In genomic region chr22:22979954-22980353, GRCh38 we compare ENCODE assay signal across 34 cellular contexts.
"Had no signal": no experiment of that assay in that cellular context is flagged by ENCODE, and none has a peak within 500 bp of the region (broad histone marks: within the 10 kb centered on the region; RNA-seq: fewer than 3 reads in every experiment).

No MANE protein-coding gene starts in this region.

- DNase-seq: Karpas-422, Kasumi-1, MG63, MM.1S, MV-4-11, NCI-H1048, NCI-H1092, NCI-H1092 treated with DMSO at 0.1 percent for 48 hours, NCI-H1105, NCI-H1105 treated with DMSO at 0.1 percent for 48 hours, NCI-H1417, NCI-H1417 treated with DMSO at 0.1 percent for 48 hours, NCI-H1436, NCI-H1436 treated with DMSO at 0.1 percent for 48 hours, NCI-H146, NCI-H1694, NCI-H1694 treated with DMSO at 0.1 percent for 48 hours, NCI-H187, NCI-H187 treated with DMSO at 0.1 percent for 48 hours, NCI-H1930, NCI-H2029, NCI-H2029 treated with DMSO at 0.1 percent for 48 hours, NCI-H2081, NCI-H2081 treated with DMSO at 0.1 percent for 48 hours, NCI-H2107, NCI-H2171, NCI-H2171 treated with DMSO at 0.1 percent for 48 hours, NCI-H2227 treated with DMSO at 0.1 percent for 48 hours, NCI-H226, NCI-H345, NCI-H446, NCI-H446 treated with DMSO at 0.1 percent for 48 hours, NCI-H510A, NCI-H510A treated with DMSO at 0.1 percent for 48 hours had no signal

- H3K4me3 ChIP-seq: MG63 had no signal

- H3K36me3 ChIP-seq: MG63 had no signal

- H3K27me3 ChIP-seq: MG63 had no signal
